In the genomic region with DNA sequence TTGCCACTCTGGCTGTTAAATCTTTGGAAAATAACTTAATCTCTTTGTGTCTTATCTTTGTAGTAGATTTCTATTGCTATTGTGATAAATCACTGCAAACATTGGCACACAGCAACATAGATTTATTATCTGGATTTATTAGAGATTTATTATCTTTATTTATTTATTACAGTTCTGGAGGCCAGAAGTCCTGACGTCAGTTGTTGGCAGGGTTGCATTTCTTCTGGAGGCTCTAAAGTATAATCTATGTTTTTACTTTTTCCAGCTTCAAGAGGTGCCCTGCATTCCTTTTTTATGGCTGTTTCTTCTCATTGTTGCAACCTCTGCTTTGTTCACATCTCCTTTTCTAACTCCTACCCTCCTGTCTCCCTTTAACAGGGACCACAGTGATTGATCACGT, we compare ENCODE assay signal across 4 cellular contexts.
"Had no signal": no experiment of that assay in that cellular context is flagged by ENCODE, and none has a peak within 500 bp of the region (broad histone marks: within the 10 kb centered on the region; RNA-seq: fewer than 3 reads in every experiment).

No MANE protein-coding gene starts in this region.

- ATAC-seq: GM23338 had no signal

- H2AFZ ChIP-seq: GM23338 had no signal

- DNase-seq: H9, HCEC 1CT, IMR-90 had no signal

- H3K4me3 ChIP-seq: GM23338 had no signal

- H3K4me2 ChIP-seq: GM23338 had no signal
